18 cellular contexts compared by ENCODE assay signal in the genomic region with DNA sequence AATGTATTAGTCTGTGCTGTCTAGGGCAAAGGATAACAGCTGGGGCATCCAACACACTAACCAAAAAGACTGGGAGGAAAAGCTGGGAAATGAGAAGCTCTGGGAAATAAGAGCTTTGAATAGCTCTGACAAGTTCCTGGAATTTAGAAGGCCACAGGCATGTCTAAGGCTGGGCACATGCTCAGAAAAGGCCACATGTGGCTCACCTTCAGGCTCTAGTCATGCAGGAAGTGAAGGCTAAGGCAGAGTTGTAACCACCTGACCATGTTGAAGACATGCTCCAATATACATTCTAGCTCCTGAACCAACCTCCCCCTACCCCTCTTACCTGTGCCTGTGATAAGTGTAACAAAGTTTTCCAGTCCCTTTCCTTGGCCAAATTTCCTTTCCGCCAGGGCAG. TPM values are rescaled to one million over a fixed set of nuclear protein-coding genes. Genes with fewer than 3 reads are reported as not detected.
A peak's percentile ranks its signal among the peaks of the same experiment; 100 is the strongest.
DNase-seq lines count a peak whose midpoint lies in the region; ATAC-seq and TF ChIP-seq lines count a peak whose summit lies in the region.
"Had no signal": no experiment of that assay in that cellular context is flagged by ENCODE, and none has a peak within 500 bp of the region (broad histone marks: within the 10 kb centered on the region; RNA-seq: fewer than 3 reads in every experiment).

No MANE protein-coding gene starts in this region.

- in situ Hi-C loops in GM23248 (cut with MboI) = no loop called here

- peaks cover 64% of the 10 kb centered on the region for H3K36me3 ChIP-seq in GM23248 (ENCODE audit: low read depth)

- TF ChIP-seq CTCF in AG10803 (conservative IDR thresholded peaks at IDR 0.05; ENCODE audit: low read length) = no peak
- TF ChIP-seq CTCF in GM20000 (IDR thresholded peaks at IDR 0.05; ENCODE audit: extremely low read depth, missing control alignments) = no peak

- H3K9ac ChIP-seq in GM23248 = no peak overlapping the region

- no peak overlapping the region for H2AFZ ChIP-seq in GM23248

- H3K4me2 ChIP-seq in GM23248 (ENCODE audit: unreplicated experiment) = no peak overlapping the region

- H3K4me1 ChIP-seq in GM23248 (ENCODE audit: insufficient read depth) = no peaks in the 10 kb centered on the region

- H4K20me1 ChIP-seq in GM23248 (ENCODE audit: insufficient read depth) = no peaks in the 10 kb centered on the region

- ATAC-seq in HG03460 (IDR thresholded peaks at IDR 0.05; ENCODE audit: unreplicated experiment) = no peak

- no peaks in the 10 kb centered on the region for H3K9me2 ChIP-seq in GM23248 (ENCODE audit: insufficient read depth)

- H3K27ac ChIP-seq in GM23248 = no peak overlapping the region

- no peaks in the 10 kb centered on the region for H3K9me3 ChIP-seq in GM23248 (ENCODE audit: low read depth)

- H3K4me3 ChIP-seq in AG10803 (ENCODE audit: low read length) (no peak overlapping the region), GM23248 (no peak overlapping the region)

- WGBS in GM23248 (ENCODE audit: low coverage in 1 of 2, low lambda C conversion rate in 2 of 2, missing lambda C conversion rate in 2 of 2), 2 experiments = 100% methylated on average over 1 of the region's 1 CpG

- peaks cover 68% of the 10 kb centered on the region for H3K79me2 ChIP-seq in GM23248 (ENCODE audit: insufficient read depth)

- peak; percentile 54 for DNase-seq in AG10803 (ENCODE audit: low read depth)
- DNase-seq in GM23248 = peak; percentile 10
- peak; percentile 28 for DNase-seq in astrocyte of the hippocampus (ENCODE audit: low read depth, low spot score)
- DNase-seq in kidney tubule cell (ENCODE audit: low spot score) = peak; percentile 78
- DNase-seq in GM20000 (ENCODE audit: low spot score) = no peak
- DNase-seq in D341Med (ENCODE audit: low spot score) = no peak
- DNase-seq: AML-193, Calu3, DMS79, GF-D8, HFFc6, Karpas-422, NCI-H1417 treated with DMSO at 0.1 percent for 48 hours, NCI-H2029, NCI-H510A treated with DMSO at 0.1 percent for 48 hours, SIG-M5 had no signal

- no peaks in the 10 kb centered on the region for H3K27me3 ChIP-seq in GM23248 (replicated peaks; ENCODE audit: insufficient read depth)

- H3F3A ChIP-seq in GM23248 (ENCODE audit: insufficient read depth) = peaks cover 21% of the 10 kb centered on the region; the same call in 1 of the 2 replicates

RNA-seq across cellular contexts. Expression of a gene that starts 31.7 kb away (rescaled TPM):
- total RNA-seq in GM23248 (2014; rRNA removed; shearing (Covaris generic)) = 230 and 240 TPM in 2 replicates
- polyA plus RNA-seq in GM23248 (2016; fragmentation: Nextera tagmentation; extraction: Ambion mirVana) = 218 and 229 TPM in 2 replicates

RNA-seq across cellular contexts. Expression of a gene that starts 35.8 kb away (rescaled TPM):
- 20.6 and 22.4 TPM in 2 replicates for total RNA-seq in GM23248 (2014; rRNA removed; shearing (Covaris generic))
- polyA plus RNA-seq in GM23248 (2016; fragmentation: Nextera tagmentation; extraction: Ambion mirVana) = 6.2 and 6.9 TPM in 2 replicates

RNA-seq across cellular contexts. Expression of a gene that starts 53.3 kb away (rescaled TPM):
- total RNA-seq in GM23248 (2014; rRNA removed; shearing (Covaris generic)) = 0.51 and 2.8 TPM in 2 replicates
- 1.4 and 2.5 TPM in 2 replicates for polyA plus RNA-seq in GM23248 (2016; fragmentation: Nextera tagmentation; extraction: Ambion mirVana)
- total RNA-seq: A673, Calu3 had no signal

Comparison
In these comparisons a context has a peak if more than half of its experiments do, and no peak if none do; other contexts are left out.
1. DNase-seq: peak in AG10803 (single experiment), GM23248 (single experiment), astrocyte of the hippocampus (single experiment) and kidney tubule cell (single experiment); none in GM20000 (single experiment) and D341Med (single experiment).